9 cellular contexts compared by ENCODE assay signal in genomic region chr5:56814963-56815656, GRCh38. TPM values are rescaled to one million over a fixed set of nuclear protein-coding genes. Genes with fewer than 3 reads are reported as not detected.
DNase-seq lines count a peak whose midpoint lies in the region; ATAC-seq, FAIRE-seq and TF ChIP-seq lines count a peak whose summit lies in the region.
"Had no signal": no experiment of that assay in that cellular context is flagged by ENCODE, and none has a peak within 500 bp of the region (broad histone marks: within the 10 kb centered on the region; RNA-seq: fewer than 3 reads in every experiment).

Gene MAP3K1 (plus strand): TSS chr5:56815549. CDS start chr5:56815574, 25 bp downstream.

- H4K20me1 ChIP-seq in BLaER1 treated with 17β-estradiol and CSF1 and Interleukin-3, amounts not matched to agents 10 nM and 100 nM, result peaks cover 0 to 18% (median 10%) of the 10 kb centered on the region in 11 experiments; a peak in 10 of 22 replicates

- H3K9me3 ChIP-seq in BLaER1 treated with 17β-estradiol and CSF1 and Interleukin-3, amounts not matched to agents 10 nM and 100 nM (replicated peaks in 1 of 11), result no peaks in the 10 kb centered on the region

- DNase-seq in GM19239 (ENCODE audit: insufficient read length, low spot score), result peak; percentile 62
- peak; percentile 53 for DNase-seq in NOMO-1 treated with DMSO at 0.1 percent for 48 hours (lab: John Stamatoyannopoulos, UW; ENCODE audit: unreplicated experiment)
- peak; percentile 79 for DNase-seq in activated CD8-positive, alpha-beta memory T cell treated with anti-CD3 and anti-CD28 coated beads, Interleukin-2, amount 50 U/mL, for 4 hours
- DNase-seq in endothelial cell (ENCODE audit: low spot score), result peak; percentile 89
- DNase-seq in mesothelial cell of epicardium (ENCODE audit: low spot score in 2 of 2, unreplicated experiment in 2 of 2), result peak; percentile 66 to 84
- peak; percentile 48 to 69 for DNase-seq in stimulated activated CD8-positive, alpha-beta memory T cell treated with anti-CD3 and anti-CD28 coated beads, Interleukin-15, amount 100 ng/mL, for 4 hours (ENCODE audit: low read depth in 2 of 2)

- no peak for TF ChIP-seq CTCF in endothelial cell (IDR thresholded peaks at IDR 0.05; ENCODE audit: unreplicated experiment)
- no peak for TF ChIP-seq CTCF in mesothelial cell of epicardium (IDR thresholded peaks at IDR 0.05; ENCODE audit: unreplicated experiment)

- peak within 1 kb of the TSS; percentile 95 for H3K4me3 Mint-ChIP-seq in endothelial cell (ENCODE audit: unreplicated experiment)
- H3K4me3 Mint-ChIP-seq in mesothelial cell of epicardium, result peak within 1 kb of the TSS; percentile 84

- FAIRE-seq in GM19239 (lab: Jason Lieb, UNC), result peak; percentile 45
- FAIRE-seq: colon had no signal

- H3K27me3 Mint-ChIP-seq in endothelial cell (ENCODE audit: unreplicated experiment) (peaks cover 7% of the 10 kb centered on the region), mesothelial cell of epicardium (ENCODE audit: low read depth) (no peaks in the 10 kb centered on the region)

- H3K27ac Mint-ChIP-seq in endothelial cell (ENCODE audit: unreplicated experiment) (no peak within 1 kb of the TSS), mesothelial cell of epicardium (peak within 1 kb of the TSS; percentile 91)

- peak within 1 kb of the TSS; percentile 98 to 100 (median 99) for H3K9ac ChIP-seq in BLaER1 treated with 17β-estradiol and CSF1 and Interleukin-3, amounts not matched to agents 10 nM and 100 nM

- peak within 1 kb of the TSS; percentile 83 to 98 (median 96) for H3K4me2 ChIP-seq in BLaER1 treated with 17β-estradiol and CSF1 and Interleukin-3, amounts not matched to agents 10 nM and 100 nM

- H3K4me1 Mint-ChIP-seq in endothelial cell (ENCODE audit: unreplicated experiment) (peaks cover 40% of the 10 kb centered on the region), mesothelial cell of epicardium (peaks cover 40% of the 10 kb centered on the region)

- H3K36me3 ChIP-seq in BLaER1 treated with 17β-estradiol and CSF1 and Interleukin-3, amounts not matched to agents 10 nM and 100 nM, result peaks cover 0 to 5% (median 0%) of the 10 kb centered on the region in 11 experiments; a peak in 4 of 22 replicates

- H3K27me3 ChIP-seq in BLaER1 treated with 17β-estradiol and CSF1 and Interleukin-3, amounts not matched to agents 10 nM and 100 nM, result no peaks in the 10 kb centered on the region

- H3K36me3 Mint-ChIP-seq in endothelial cell (ENCODE audit: low read depth, unreplicated experiment), result peaks cover 3% of the 10 kb centered on the region
- no peaks in the 10 kb centered on the region for H3K36me3 Mint-ChIP-seq in mesothelial cell of epicardium

- no peaks in the 10 kb centered on the region for H3K9me3 Mint-ChIP-seq in endothelial cell (ENCODE audit: unreplicated experiment)
- no peaks in the 10 kb centered on the region for H3K9me3 Mint-ChIP-seq in mesothelial cell of epicardium

- peak; percentile 63 for ATAC-seq in HG03439 (IDR thresholded peaks at IDR 0.05; ENCODE audit: unreplicated experiment)

- H3K27ac ChIP-seq in BLaER1 treated with 17β-estradiol and CSF1 and Interleukin-3, amounts not matched to agents 10 nM and 100 nM, result peak within 1 kb of the TSS; percentile 98 to 100 (median 99)

- peak within 1 kb of the TSS; percentile 92 to 100 (median 98) for H3K4me3 ChIP-seq in BLaER1 treated with 17β-estradiol and CSF1 and Interleukin-3, amounts not matched to agents 10 nM and 100 nM

- H3K4me1 ChIP-seq in BLaER1 treated with 17β-estradiol and CSF1 and Interleukin-3, amounts not matched to agents 10 nM and 100 nM, result peaks cover 32 to 45% (median 41%) of the 10 kb centered on the region in 10 experiments

RNA-seq across cellular contexts. Expression of gene MAP3K1, which starts in this region (rescaled TPM):
- 27.5 TPM for total RNA-seq in endothelial cell (ENCODE audit: unreplicated experiment)
- 52.2 to 55.7 TPM (median 54.8 TPM) in 3 replicates for total RNA-seq in mesothelial cell of epicardium

Comparison
In these comparisons a context has a peak if more than half of its experiments do, and no peak if none do; other contexts are left out.
1. Peak in every context shown above with its lines: DNase-seq, ATAC-seq, H3K4me3 ChIP-seq and H3K27ac ChIP-seq.